10 cellular contexts compared by ENCODE assay signal in the genomic region with DNA sequence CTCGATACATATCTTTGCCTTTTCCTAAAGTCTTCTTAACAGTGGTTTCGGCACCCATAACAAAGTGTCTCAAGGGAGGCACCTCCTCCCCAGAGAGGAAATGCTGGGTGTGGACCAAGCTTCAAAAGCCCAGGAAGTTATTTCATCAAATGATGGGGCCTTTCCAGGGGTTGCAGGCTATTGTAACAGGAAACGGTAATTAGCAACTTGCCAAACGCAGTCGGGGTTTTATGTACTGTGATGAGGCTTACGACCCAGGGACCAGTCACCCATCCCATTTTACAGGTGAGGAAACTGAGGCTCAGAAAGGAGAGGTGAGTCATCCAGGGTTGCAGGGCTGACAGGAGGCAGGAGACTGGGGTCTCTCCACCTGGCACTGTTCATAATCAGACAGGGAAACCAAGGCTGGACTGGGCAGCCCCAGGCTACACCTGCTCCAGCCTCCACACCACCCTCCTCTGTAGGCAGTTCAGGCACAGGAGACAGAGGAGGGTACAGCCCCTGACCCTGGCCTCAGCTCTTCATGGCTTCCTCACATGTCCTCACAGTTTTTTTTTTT. TPM values are rescaled to one million over a fixed set of nuclear protein-coding genes. Genes with fewer than 3 reads are reported as not detected.
A peak's percentile ranks its signal among the peaks of the same experiment; 100 is the strongest.
DNase-seq lines count a peak whose midpoint lies in the region; ATAC-seq and TF ChIP-seq lines count a peak whose summit lies in the region.
"Had no signal": no experiment of that assay in that cellular context is flagged by ENCODE, and none has a peak within 500 bp of the region (broad histone marks: within the 10 kb centered on the region; RNA-seq: fewer than 3 reads in every experiment).

No MANE protein-coding gene starts in this region.

- ATAC-seq in left colon (peak; percentile 32), GM18505 (IDR thresholded peaks at IDR 0.05; ENCODE audit: unreplicated experiment) (no peak)

- intact Hi-C loops in left colon (cut with DNase I, micrococcal nuclease) = no loop called here

- TF ChIP-seq CTCF in HL-60 (IDR thresholded peaks at IDR 0.05; ENCODE audit: insufficient read depth, low read length) = no peak

- H3K27ac ChIP-seq in HL-60 (replicated peaks) = peak overlapping the region; percentile 80
- H3K27ac ChIP-seq: right lobe of liver had no signal

- DNase-seq in A172 (ENCODE audit: low spot score) (peak; percentile 55), HL-60 (ENCODE audit: low read depth in 1 of 2, low spot score in 1 of 2) (peak; percentile 80 to 96), left colon (peak in 1 of 2 donors; percentile 18), NCI-H1694 treated with DMSO at 0.1 percent for 48 hours (lab: John Stamatoyannopoulos, UW) (no peak), NCI-H2029 treated with DMSO at 0.1 percent for 48 hours (lab: John Stamatoyannopoulos, UW) (no peak), NCI-H1048 (lab: John Stamatoyannopoulos, UW) (no peak)
- peak; percentile 65 for DNase-seq in activated CD4-positive, alpha-beta T cell treated with anti-CD3 and anti-CD28 coated beads, Interleukin-2, amount 50 U/mL, for 1 hour
- DNase-seq: right lobe of liver, SK-N-SH had no signal

- no peaks in the 10 kb centered on the region for H3K27me3 ChIP-seq in HL-60 (ENCODE audit: insufficient read depth, poor library complexity, severe bottlenecking)
- H3K27me3 ChIP-seq: right lobe of liver had no signal

- no peak for TF ChIP-seq POLR2A in GM18505 (IDR thresholded peaks at IDR 0.05; ENCODE audit: borderline replicate concordance, extremely low read depth, insufficient read depth, insufficient read length)

- H3K4me3 ChIP-seq in HL-60 (replicated peaks; ENCODE audit: insufficient read depth, low read length) = no peak overlapping the region
- H3K4me3 ChIP-seq: right lobe of liver had no signal

RNA-seq across cellular contexts. Expression of a gene that starts 30.0 kb away (rescaled TPM):
- not detected in 2 replicates for total RNA-seq in A172 (2014; rRNA removed; shearing (Covaris generic))
- 1 to 10 TPM in 1 of 2 donors, under 1 TPM in 1; 0.95 to 2.0 TPM for total RNA-seq in left colon

Comparison
In these comparisons a context has a peak if more than half of its experiments do, and no peak if none do; other contexts are left out.
1. DNase-seq: peak in A172 (single experiment), HL-60 (2 of 2) and activated CD4-positive, alpha-beta T cell treated with anti-CD3 and anti-CD28 coated beads, Interleukin-2, amount 50 U/mL, for 1 hour (single experiment); none in NCI-H1694 treated with DMSO at 0.1 percent for 48 hours (single experiment), NCI-H2029 treated with DMSO at 0.1 percent for 48 hours (single experiment) and NCI-H1048 (single experiment).